Comparison of ENCODE assay signal across 1 cellular context in genomic region chr1:62436466-62437272, GRCh38.
A peak's percentile ranks its signal among the peaks of the same experiment; 100 is the strongest.
TF ChIP-seq lines count a peak whose summit lies in the region.

A gene with protein sequence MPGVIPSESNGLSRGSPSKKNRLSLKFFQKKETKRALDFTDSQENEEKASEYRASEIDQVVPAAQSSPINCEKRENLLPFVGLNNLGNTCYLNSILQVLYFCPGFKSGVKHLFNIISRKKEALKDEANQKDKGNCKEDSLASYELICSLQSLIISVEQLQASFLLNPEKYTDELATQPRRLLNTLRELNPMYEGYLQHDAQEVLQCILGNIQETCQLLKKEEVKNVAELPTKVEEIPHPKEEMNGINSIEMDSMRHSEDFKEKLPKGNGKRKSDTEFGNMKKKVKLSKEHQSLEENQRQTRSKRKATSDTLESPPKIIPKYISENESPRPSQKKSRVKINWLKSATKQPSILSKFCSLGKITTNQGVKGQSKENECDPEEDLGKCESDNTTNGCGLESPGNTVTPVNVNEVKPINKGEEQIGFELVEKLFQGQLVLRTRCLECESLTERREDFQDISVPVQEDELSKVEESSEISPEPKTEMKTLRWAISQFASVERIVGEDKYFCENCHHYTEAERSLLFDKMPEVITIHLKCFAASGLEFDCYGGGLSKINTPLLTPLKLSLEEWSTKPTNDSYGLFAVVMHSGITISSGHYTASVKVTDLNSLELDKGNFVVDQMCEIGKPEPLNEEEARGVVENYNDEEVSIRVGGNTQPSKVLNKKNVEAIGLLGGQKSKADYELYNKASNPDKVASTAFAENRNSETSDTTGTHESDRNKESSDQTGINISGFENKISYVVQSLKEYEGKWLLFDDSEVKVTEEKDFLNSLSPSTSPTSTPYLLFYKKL (plus strand): TSS chr1:62437049. CDS start chr1:62439868, 2,819 bp downstream.

TF ChIP-seq in HepG2, 621 proteins besides CTCF, POLR2A, EP300 and RAD21 (continued from another document and continues in another):
- TF ChIP-seq ZNF609 (CRISPR knock-in tag; IDR thresholded peaks at IDR 0.05; ENCODE audit: borderline replicate concordance) = peak; percentile 66; the same call in 1 of the 2 replicates
- TF ChIP-seq FOXP4 (CRISPR knock-in tag; IDR thresholded peaks at IDR 0.05) = no peak
- TF ChIP-seq BORCS8-MEF2B (CRISPR knock-in tag; IDR thresholded peaks at IDR 0.05) = 0 out of 2 replicates have a peak, but pooled peaks have one; percentile 34
- peak; percentile 55 for TF ChIP-seq TMF1 (CRISPR knock-in tag; IDR thresholded peaks at IDR 0.05; ENCODE audit: low read depth)
- no peak for TF ChIP-seq CCAR2 (optimal IDR thresholded peaks at IDR 0.05; ENCODE audit: low read depth, low read length)
- TF ChIP-seq, protein P1, sequence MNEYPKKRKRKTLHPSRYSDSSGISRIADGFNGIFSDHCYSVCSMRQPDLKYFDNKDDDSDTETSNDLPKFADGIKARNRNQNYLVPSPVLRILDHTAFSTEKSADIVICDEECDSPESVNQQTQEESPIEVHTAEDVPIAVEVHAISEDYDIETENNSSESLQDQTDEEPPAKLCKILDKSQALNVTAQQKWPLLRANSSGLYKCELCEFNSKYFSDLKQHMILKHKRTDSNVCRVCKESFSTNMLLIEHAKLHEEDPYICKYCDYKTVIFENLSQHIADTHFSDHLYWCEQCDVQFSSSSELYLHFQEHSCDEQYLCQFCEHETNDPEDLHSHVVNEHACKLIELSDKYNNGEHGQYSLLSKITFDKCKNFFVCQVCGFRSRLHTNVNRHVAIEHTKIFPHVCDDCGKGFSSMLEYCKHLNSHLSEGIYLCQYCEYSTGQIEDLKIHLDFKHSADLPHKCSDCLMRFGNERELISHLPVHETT (CRISPR knock-in tag; conservative IDR thresholded peaks at IDR 0.05) = peak; percentile 43; the same call in 1 of the 2 replicates
- TF ChIP-seq ZNF576 (CRISPR knock-in tag; IDR thresholded peaks at IDR 0.05) = 0 out of 2 replicates have a peak, but pooled peaks have one; percentile 56
- TF ChIP-seq NFRKB (IDR thresholded peaks at IDR 0.05) = no peak
- 0 out of 4 replicates have a peak, but pooled peaks of 1 of the 2 experiments have one; percentile 39 for TF ChIP-seq REST (IDR thresholded peaks at IDR 0.05; ENCODE audit: borderline replicate concordance in 1 of 2, low read depth in 1 of 2, low read length in 2 of 2)
- TF ChIP-seq PCBP1 (IDR thresholded peaks at IDR 0.05; ENCODE audit: borderline replicate concordance, low read depth, low read length) = peak; percentile 75; the same call in 1 of the 2 replicates
- TF ChIP-seq, protein P2, sequence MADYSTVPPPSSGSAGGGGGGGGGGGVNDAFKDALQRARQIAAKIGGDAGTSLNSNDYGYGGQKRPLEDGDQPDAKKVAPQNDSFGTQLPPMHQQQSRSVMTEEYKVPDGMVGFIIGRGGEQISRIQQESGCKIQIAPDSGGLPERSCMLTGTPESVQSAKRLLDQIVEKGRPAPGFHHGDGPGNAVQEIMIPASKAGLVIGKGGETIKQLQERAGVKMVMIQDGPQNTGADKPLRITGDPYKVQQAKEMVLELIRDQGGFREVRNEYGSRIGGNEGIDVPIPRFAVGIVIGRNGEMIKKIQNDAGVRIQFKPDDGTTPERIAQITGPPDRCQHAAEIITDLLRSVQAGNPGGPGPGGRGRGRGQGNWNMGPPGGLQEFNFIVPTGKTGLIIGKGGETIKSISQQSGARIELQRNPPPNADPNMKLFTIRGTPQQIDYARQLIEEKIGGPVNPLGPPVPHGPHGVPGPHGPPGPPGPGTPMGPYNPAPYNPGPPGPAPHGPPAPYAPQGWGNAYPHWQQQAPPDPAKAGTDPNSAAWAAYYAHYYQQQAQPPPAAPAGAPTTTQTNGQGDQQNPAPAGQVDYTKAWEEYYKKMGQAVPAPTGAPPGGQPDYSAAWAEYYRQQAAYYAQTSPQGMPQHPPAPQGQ (CRISPR knock-in tag; IDR thresholded peaks at IDR 0.05; ENCODE audit: borderline replicate concordance) = no peak
- peak; percentile 39; the same call in 1 of the 2 replicates for TF ChIP-seq FOXC1 (CRISPR knock-in tag; IDR thresholded peaks at IDR 0.05; ENCODE audit: borderline replicate concordance)
- peak; percentile 65; the same call in 1 of the 2 replicates for TF ChIP-seq ZNF264 (CRISPR knock-in tag; IDR thresholded peaks at IDR 0.05)
- 0 out of 2 replicates have a peak, but pooled peaks have one; percentile 56 for TF ChIP-seq HNRNPL (IDR thresholded peaks at IDR 0.05; ENCODE audit: low read depth, low read length)
- TF ChIP-seq ZNF772 (CRISPR knock-in tag; IDR thresholded peaks at IDR 0.05) = peak; percentile 73; the same call in 1 of the 2 replicates
- no peak for TF ChIP-seq ZNF468 (CRISPR knock-in tag; IDR thresholded peaks at IDR 0.05)
- peak; percentile 58 for TF ChIP-seq ZNF543 (CRISPR knock-in tag; IDR thresholded peaks at IDR 0.05)
- TF ChIP-seq ZFAT (CRISPR knock-in tag; conservative IDR thresholded peaks at IDR 0.05) = no peak
- TF ChIP-seq, protein P3, sequence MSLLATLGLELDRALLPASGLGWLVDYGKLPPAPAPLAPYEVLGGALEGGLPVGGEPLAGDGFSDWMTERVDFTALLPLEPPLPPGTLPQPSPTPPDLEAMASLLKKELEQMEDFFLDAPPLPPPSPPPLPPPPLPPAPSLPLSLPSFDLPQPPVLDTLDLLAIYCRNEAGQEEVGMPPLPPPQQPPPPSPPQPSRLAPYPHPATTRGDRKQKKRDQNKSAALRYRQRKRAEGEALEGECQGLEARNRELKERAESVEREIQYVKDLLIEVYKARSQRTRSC (CRISPR knock-in tag; IDR thresholded peaks at IDR 0.05; ENCODE audit: low read depth) = 0 out of 2 replicates have a peak, but pooled peaks have one; percentile 36
- peak; percentile 79; the same call in 1 of the 2 replicates for TF ChIP-seq NR0B2 (CRISPR knock-in tag; IDR thresholded peaks at IDR 0.05)
- TF ChIP-seq MLXIP (CRISPR knock-in tag; IDR thresholded peaks at IDR 0.05; ENCODE audit: borderline replicate concordance) = no peak
- peak; percentile 34; the same call in 1 of the 2 replicates for TF ChIP-seq FOXK1 (CRISPR knock-in tag; IDR thresholded peaks at IDR 0.05; ENCODE audit: borderline replicate concordance, low read depth)
- TF ChIP-seq, protein P4, sequence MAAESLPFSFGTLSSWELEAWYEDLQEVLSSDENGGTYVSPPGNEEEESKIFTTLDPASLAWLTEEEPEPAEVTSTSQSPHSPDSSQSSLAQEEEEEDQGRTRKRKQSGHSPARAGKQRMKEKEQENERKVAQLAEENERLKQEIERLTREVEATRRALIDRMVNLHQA (CRISPR knock-in tag; IDR thresholded peaks at IDR 0.05) = no peak
- TF ChIP-seq, protein P5, sequence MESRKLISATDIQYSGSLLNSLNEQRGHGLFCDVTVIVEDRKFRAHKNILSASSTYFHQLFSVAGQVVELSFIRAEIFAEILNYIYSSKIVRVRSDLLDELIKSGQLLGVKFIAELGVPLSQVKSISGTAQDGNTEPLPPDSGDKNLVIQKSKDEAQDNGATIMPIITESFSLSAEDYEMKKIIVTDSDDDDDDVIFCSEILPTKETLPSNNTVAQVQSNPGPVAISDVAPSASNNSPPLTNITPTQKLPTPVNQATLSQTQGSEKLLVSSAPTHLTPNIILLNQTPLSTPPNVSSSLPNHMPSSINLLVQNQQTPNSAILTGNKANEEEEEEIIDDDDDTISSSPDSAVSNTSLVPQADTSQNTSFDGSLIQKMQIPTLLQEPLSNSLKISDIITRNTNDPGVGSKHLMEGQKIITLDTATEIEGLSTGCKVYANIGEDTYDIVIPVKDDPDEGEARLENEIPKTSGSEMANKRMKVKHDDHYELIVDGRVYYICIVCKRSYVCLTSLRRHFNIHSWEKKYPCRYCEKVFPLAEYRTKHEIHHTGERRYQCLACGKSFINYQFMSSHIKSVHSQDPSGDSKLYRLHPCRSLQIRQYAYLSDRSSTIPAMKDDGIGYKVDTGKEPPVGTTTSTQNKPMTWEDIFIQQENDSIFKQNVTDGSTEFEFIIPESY (CRISPR knock-in tag; IDR thresholded peaks at IDR 0.05) = 0 out of 2 replicates have a peak, but pooled peaks have one; percentile 19
